ENCODE assay signal across 1 cellular context in the genomic region with DNA sequence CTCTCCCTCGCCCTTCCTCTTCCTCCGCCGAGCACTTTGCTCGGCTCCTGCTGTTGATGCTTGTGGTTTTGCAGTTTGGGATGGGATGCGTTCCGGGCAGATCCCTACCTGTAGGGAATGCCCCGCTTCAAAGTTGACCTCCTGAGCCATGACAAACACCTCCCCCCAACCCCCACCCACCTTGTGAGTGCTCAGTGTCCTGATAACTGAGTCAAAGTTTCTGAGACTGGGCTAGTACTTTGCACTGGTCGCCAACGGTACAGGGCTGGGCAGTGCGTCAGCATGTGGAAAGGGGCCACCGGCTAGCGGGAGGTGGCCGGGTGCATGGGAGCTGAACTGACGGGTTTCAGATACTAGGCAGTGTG.
A peak's percentile ranks its signal among the peaks of the same experiment; 100 is the strongest.
TF ChIP-seq lines count a peak whose summit lies in the region.

No MANE protein-coding gene starts in this region.

TF ChIP-seq in K562, 482 proteins besides CTCF, POLR2A, EP300 and RAD21 (continued from another document):
- TF ChIP-seq, protein P1, sequence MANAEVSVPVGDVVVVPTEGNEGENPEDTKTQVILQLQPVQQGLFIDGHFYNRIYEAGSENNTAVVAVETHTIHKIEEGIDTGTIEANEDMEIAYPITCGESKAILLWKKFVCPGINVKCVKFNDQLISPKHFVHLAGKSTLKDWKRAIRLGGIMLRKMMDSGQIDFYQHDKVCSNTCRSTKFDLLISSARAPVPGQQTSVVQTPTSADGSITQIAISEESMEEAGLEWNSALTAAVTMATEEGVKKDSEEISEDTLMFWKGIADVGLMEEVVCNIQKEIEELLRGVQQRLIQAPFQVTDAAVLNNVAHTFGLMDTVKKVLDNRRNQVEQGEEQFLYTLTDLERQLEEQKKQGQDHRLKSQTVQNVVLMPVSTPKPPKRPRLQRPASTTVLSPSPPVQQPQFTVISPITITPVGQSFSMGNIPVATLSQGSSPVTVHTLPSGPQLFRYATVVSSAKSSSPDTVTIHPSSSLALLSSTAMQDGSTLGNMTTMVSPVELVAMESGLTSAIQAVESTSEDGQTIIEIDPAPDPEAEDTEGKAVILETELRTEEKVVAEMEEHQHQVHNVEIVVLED (CRISPR knock-in tag; IDR thresholded peaks at IDR 0.05): no peak
- TF ChIP-seq RAD51 (IDR thresholded peaks at IDR 0.05; ENCODE audit: borderline replicate concordance, low read depth) (no peak; the same call in 1 of the 2 replicates), ZNF707 (CRISPR knock-in tag; conservative IDR thresholded peaks at IDR 0.05) (no peak), TRIM28 (IDR thresholded peaks at IDR 0.05) (peak; percentile 57; the same call in 1 of the 2 replicates), ZNF583 (CRISPR knock-in tag; IDR thresholded peaks at IDR 0.05) (no peak), FOXM1 (IDR thresholded peaks at IDR 0.05; ENCODE audit: low read depth) (no peak), FOXM1 (CRISPR knock-in tag; IDR thresholded peaks at IDR 0.05; ENCODE audit: low read depth) (no peak), MAFK (IDR thresholded peaks at IDR 0.05; ENCODE audit: low read length) (peak; percentile 20; the same call in 1 of the 2 replicates), ARHGAP35 (IDR thresholded peaks at IDR 0.05; ENCODE audit: partially characterized antibody) (no peak), SMARCC2 (IDR thresholded peaks at IDR 0.05; ENCODE audit: low read depth) (no peak; the same call in 1 of the 2 replicates)
